ENCODE assay signal across 13 cellular contexts in genomic region chr4:79209822-79210635, GRCh38.
DNase-seq lines count a peak whose midpoint lies in the region; ATAC-seq, FAIRE-seq and TF ChIP-seq lines count a peak whose summit lies in the region.
"Had no signal": no experiment of that assay in that cellular context is flagged by ENCODE, and none has a peak within 500 bp of the region (broad histone marks: within the 10 kb centered on the region; RNA-seq: fewer than 3 reads in every experiment).

No MANE protein-coding gene starts in this region.

- no peak for ATAC-seq in activated T-cell treated with anti-CD3 and anti-CD28 coated beads, Interleukin-2, amount 50 U/mL, for 4 hours
- ATAC-seq in GM18858 (IDR thresholded peaks at IDR 0.05; ENCODE audit: unreplicated experiment): no peak
- ATAC-seq: activated CD8-positive, alpha-beta T cell treated with anti-CD3 and anti-CD28 coated beads for 36 hours; psoas muscle had no signal

- CTCF ChIA-PET in endothelial cell of umbilical vein (lab: Charles Lee): interaction anchor here (0.6 to 0.8 kb wide), 2 partner anchors 8 to 338 kb away, joined by 3 to 5 read pairs; no protein-coding TSS in a partner anchor

- no peaks in the 10 kb centered on the region for H3K9me3 ChIP-seq in endothelial cell of umbilical vein (replicated peaks; ENCODE audit: control insufficient read depth, insufficient read depth, low read length)
- H3K9me3 ChIP-seq: adrenal gland, HAP-1, psoas muscle had no signal

- H3K4me1 ChIP-seq in endothelial cell of umbilical vein (ENCODE audit: control insufficient read depth, extremely low read depth, insufficient read depth, low read length): peaks cover 3% of the 10 kb centered on the region
- H3K4me1 ChIP-seq: adrenal gland, HAP-1, psoas muscle had no signal

- TF ChIP-seq POLR2A in endothelial cell of umbilical vein (IDR thresholded peaks at IDR 0.05; ENCODE audit: low read depth, low read length): no peak

- H3K27me3 ChIP-seq in endothelial cell of umbilical vein (ENCODE audit: control insufficient read depth in 2 of 2, insufficient read depth in 2 of 2, low read length in 2 of 2): no peaks in the 10 kb centered on the region
- H3K27me3 ChIP-seq: adrenal gland had no signal

- no peaks in the 10 kb centered on the region for H3K36me3 Mint-ChIP-seq in activated T-cell treated with anti-CD3 and anti-CD28 coated beads, Interleukin-2, amount 50 U/mL, for 4 hours (ENCODE audit: insufficient read depth)

- H4K20me1 ChIP-seq in endothelial cell of umbilical vein (replicated peaks; ENCODE audit: control insufficient read depth, extremely low read depth, insufficient read depth, low read length): no peaks in the 10 kb centered on the region

- no peaks in the 10 kb centered on the region for H3K4me1 Mint-ChIP-seq in activated T-cell treated with anti-CD3 and anti-CD28 coated beads, Interleukin-2, amount 50 U/mL, for 4 hours (ENCODE audit: low read depth)

- H2AFZ ChIP-seq in endothelial cell of umbilical vein (ENCODE audit: low read depth, low read length): peak overlapping the region; percentile 31

- POLR2A ChIA-PET in endothelial cell of umbilical vein (lab: Charles Lee): no interaction called here

- H3K4me3 ChIP-seq in endothelial cell of umbilical vein (replicated peaks in 1 of 3; ENCODE audit: insufficient read depth in 1 of 3, low read depth in 1 of 3, low read length in 3 of 3): no peak overlapping the region
- H3K4me3 ChIP-seq: adrenal gland, HAP-1, psoas muscle had no signal

- peak; percentile 4 for DNase-seq in G401 (ENCODE audit: low spot score)
- DNase-seq in NCI-H2227 treated with DMSO at 0.1 percent for 48 hours (lab: John Stamatoyannopoulos, UW): peak; percentile 51
- peak; percentile 74 for DNase-seq in endothelial cell of umbilical vein (ENCODE audit: low read depth, low spot score)
- DNase-seq in non-pigmented ciliary epithelial cell (ENCODE audit: low read depth): peak; percentile 2
- DNase-seq in globus pallidus (ENCODE audit: low spot score): no peak
- no peak for DNase-seq in GM19240 (ENCODE audit: insufficient read length, low spot score)
- DNase-seq in activated T-cell treated with anti-CD3 and anti-CD28 coated beads, Interleukin-2, amount 50 U/mL, for 4 hours: no peak
- DNase-seq: activated CD8-positive, alpha-beta T cell treated with anti-CD3 and anti-CD28 coated beads for 36 hours; adrenal gland; NCI-H2029 treated with DMSO at 0.1 percent for 48 hours had no signal

- H3K36me3 ChIP-seq in endothelial cell of umbilical vein (ENCODE audit: control insufficient read depth in 2 of 2, extremely low read depth in 1 of 2, insufficient read depth in 2 of 2, low read length in 2 of 2): no peaks in the 10 kb centered on the region
- H3K36me3 ChIP-seq: adrenal gland, HAP-1 had no signal

- intact Hi-C loops in endothelial cell of umbilical vein (cut with micrococcal nuclease): no loop called here

- peak; percentile 54 for FAIRE-seq in endothelial cell of umbilical vein (lab: Jason Lieb, UNC)

- no peak for TF ChIP-seq CTCF in endothelial cell of umbilical vein (IDR thresholded peaks at IDR 0.05; ENCODE audit: extremely low read depth in 1 of 2, insufficient read depth in 1 of 2, low read depth in 1 of 2, low read length in 2 of 2)

- in situ Hi-C loops in G401 (cut with HindIII; ENCODE audit: low sequenced_read_pairs): no loop called here

- dilution Hi-C loops in endothelial cell of umbilical vein (cut with MboI; ENCODE audit: extremely low pct_ligation_motif_present, low sequenced_read_pairs): no loop called here

- peak overlapping the region; percentile 9 for H3K27ac ChIP-seq in endothelial cell of umbilical vein (ENCODE audit: insufficient read depth, low read depth, low read length)
- H3K27ac ChIP-seq: adrenal gland, psoas muscle had no signal

- peaks cover 9% of the 10 kb centered on the region for H3K9me3 Mint-ChIP-seq in activated T-cell treated with anti-CD3 and anti-CD28 coated beads, Interleukin-2, amount 50 U/mL, for 4 hours
- H3K9me3 Mint-ChIP-seq: activated CD8-positive, alpha-beta T cell treated with anti-CD3 and anti-CD28 coated beads for 36 hours had no signal

- no peaks in the 10 kb centered on the region for H3K79me2 ChIP-seq in endothelial cell of umbilical vein (ENCODE audit: control insufficient read depth, insufficient read depth, low read length)

- no peaks in the 10 kb centered on the region for H3K9me1 ChIP-seq in endothelial cell of umbilical vein (replicated peaks; ENCODE audit: control insufficient read depth, extremely low read depth, insufficient read depth, low read length)

- no peak overlapping the region for H3K9ac ChIP-seq in endothelial cell of umbilical vein (replicated peaks; ENCODE audit: extremely low read depth, insufficient read depth, low read length)

- H3K27me3 Mint-ChIP-seq in activated T-cell treated with anti-CD3 and anti-CD28 coated beads, Interleukin-2, amount 50 U/mL, for 4 hours (ENCODE audit: low read depth): no peaks in the 10 kb centered on the region
- H3K27me3 Mint-ChIP-seq: activated CD8-positive, alpha-beta T cell treated with anti-CD3 and anti-CD28 coated beads for 36 hours had no signal

- BruUV-seq in endothelial cell of umbilical vein (replicated peaks; lab: Mats Ljungman, UMichigan): no TSS peak

- H3K4me2 ChIP-seq in endothelial cell of umbilical vein (ENCODE audit: insufficient read depth, low read length): no peak overlapping the region

- H3K4me3 Mint-ChIP-seq in activated T-cell treated with anti-CD3 and anti-CD28 coated beads, Interleukin-2, amount 50 U/mL, for 4 hours: no peak overlapping the region
- H3K4me3 Mint-ChIP-seq: activated CD8-positive, alpha-beta T cell treated with anti-CD3 and anti-CD28 coated beads for 36 hours had no signal

TF ChIP-seq in endothelial cell of umbilical vein, 7 proteins besides CTCF, POLR2A, EP300 and RAD21:
- TF ChIP-seq JUN (IDR thresholded peaks at IDR 0.05; ENCODE audit: borderline replicate concordance, insufficient read depth, insufficient read length, low read depth): no peak
- TF ChIP-seq GATA2 (IDR thresholded peaks at IDR 0.05; ENCODE audit: insufficient read depth, insufficient read length, low read depth, low read length): peak; percentile 91
- TF ChIP-seq FOS (IDR thresholded peaks at IDR 0.05; ENCODE audit: borderline replicate concordance, insufficient read depth, low read length): peak; percentile 21
- TF ChIP-seq MAX (IDR thresholded peaks at IDR 0.05; ENCODE audit: insufficient read depth, insufficient read length): no peak
- no peak for TF ChIP-seq EZH2 (IDR thresholded peaks at IDR 0.05; ENCODE audit: borderline replicate concordance, low read depth, low read length, severe bottlenecking)
- peak; percentile 45 for TF ChIP-seq POLR2AphosphoS5 (IDR thresholded peaks at IDR 0.05; ENCODE audit: insufficient read depth, low read depth, low read length)
- no peak for TF ChIP-seq MYC (IDR thresholded peaks at IDR 0.05; ENCODE audit: low read depth, low read length)
TF ChIP-seq in endothelial cell of umbilical vein: peak in this region for 3.

Comparison
In these comparisons a context has a peak if more than half of its experiments do, and no peak if none do; other contexts are left out.
1. DNase-seq: peak in G401 (single experiment), NCI-H2227 treated with DMSO at 0.1 percent for 48 hours (single experiment), endothelial cell of umbilical vein (single experiment) and non-pigmented ciliary epithelial cell (single experiment); none in globus pallidus (single experiment), GM19240 (single experiment) and activated T-cell treated with anti-CD3 and anti-CD28 coated beads, Interleukin-2, amount 50 U/mL, for 4 hours (single experiment).